ENCODE assay signal across 1 cellular context in genomic region chr11:26558191-26558590, GRCh38.
TF ChIP-seq lines count a peak whose summit lies in the region.

No MANE protein-coding gene starts in this region.

TF ChIP-seq in GM12878, 131 proteins besides CTCF, POLR2A, EP300 and RAD21:
- TF ChIP-seq BRCA1 (IDR thresholded peaks at IDR 0.05; ENCODE audit: low read depth, low read length), result no peak
- TF ChIP-seq BCL11A (IDR thresholded peaks at IDR 0.05; ENCODE audit: low read depth, low read length), result no peak
- TF ChIP-seq IKZF1 (conservative IDR thresholded peaks at IDR 0.05), result no peak
